In the genomic region with DNA sequence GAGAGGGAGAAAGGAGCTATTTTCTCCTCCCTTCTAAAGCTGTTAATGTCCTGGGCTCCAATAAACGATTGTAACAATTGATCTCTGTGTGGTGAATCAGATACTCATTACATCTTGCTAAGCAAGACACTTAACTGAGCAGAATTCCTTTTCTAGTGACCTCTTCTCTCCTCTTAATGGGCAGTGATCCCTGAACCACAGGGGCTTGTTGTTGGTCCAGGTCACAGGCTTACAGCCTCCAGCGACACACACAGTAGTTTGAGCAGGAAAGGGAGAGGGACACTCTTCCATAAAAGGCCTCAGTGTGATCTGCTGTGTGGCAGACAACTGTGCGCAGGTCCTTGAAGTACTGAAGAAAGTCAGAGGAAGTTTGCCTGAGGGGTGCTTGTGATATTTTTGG, we compare ENCODE assay signal across 17 cellular contexts. TPM values are rescaled to one million over a fixed set of nuclear protein-coding genes. Genes with fewer than 3 reads are reported as not detected.
DNase-seq lines count a peak whose midpoint lies in the region; FAIRE-seq and TF ChIP-seq lines count a peak whose summit lies in the region.
"Had no signal": no experiment of that assay in that cellular context is flagged by ENCODE, and none has a peak within 500 bp of the region (broad histone marks: within the 10 kb centered on the region; RNA-seq: fewer than 3 reads in every experiment).

No MANE protein-coding gene starts in this region.

- no peaks in the 10 kb centered on the region for H3K27me3 ChIP-seq in astrocyte (ENCODE audit: insufficient read depth, low read length)
- no peaks in the 10 kb centered on the region for H3K27me3 ChIP-seq in skeletal muscle satellite cell (ENCODE audit: control insufficient read depth, insufficient read depth, low read length)
- no peaks in the 10 kb centered on the region for H3K27me3 ChIP-seq in ascending aorta
- H3K27me3 ChIP-seq: testis had no signal

- no peaks in the 10 kb centered on the region for H4K20me1 ChIP-seq in astrocyte (ENCODE audit: insufficient read depth, low read length)
- H4K20me1 ChIP-seq: BLaER1 treated with 17β-estradiol and CSF1 and Interleukin-3, amounts not matched to agents 10 nM and 100 nM had no signal

- intact Hi-C loops in ascending aorta (cut with DNase I): no loop called here

- H3K79me2 ChIP-seq in astrocyte (ENCODE audit: insufficient read depth, low read length): no peaks in the 10 kb centered on the region

- peak overlapping the region; percentile 5 for H3K4me3 Mint-ChIP-seq in astrocyte (ENCODE audit: unreplicated experiment)
- H3K4me3 Mint-ChIP-seq: central memory CD8-positive, alpha-beta T cell; T-helper 1 cell treated with Interleukin-12 subunit alpha and Interleukin-12 subunit beta and Interleukin-4 antibody, amounts not matched to agents 30 μg/mL and 1 μg/mL, for 36 hours had no signal

- H3K36me3 ChIP-seq in astrocyte (ENCODE audit: insufficient read depth, low read length): no peaks in the 10 kb centered on the region
- no peaks in the 10 kb centered on the region for H3K36me3 ChIP-seq in skeletal muscle satellite cell (ENCODE audit: insufficient read depth, low read length)
- H3K36me3 ChIP-seq in ascending aorta: no peaks in the 10 kb centered on the region
- H3K36me3 ChIP-seq: BLaER1 treated with 17β-estradiol and CSF1 and Interleukin-3, amounts not matched to agents 10 nM and 100 nM had no signal

- no peaks in the 10 kb centered on the region for H3K9me3 Mint-ChIP-seq in astrocyte (ENCODE audit: unreplicated experiment)
- H3K9me3 Mint-ChIP-seq: central memory CD8-positive, alpha-beta T cell; T-helper 1 cell treated with Interleukin-12 subunit alpha and Interleukin-12 subunit beta and Interleukin-4 antibody, amounts not matched to agents 30 μg/mL and 1 μg/mL, for 36 hours had no signal

- TF ChIP-seq CTCF in astrocyte (IDR thresholded peaks at IDR 0.05; ENCODE audit: insufficient read depth, low read depth, low read length) (no peak), ascending aorta (IDR thresholded peaks at IDR 0.05) (no peak)

- H3K4me1 ChIP-seq in astrocyte (ENCODE audit: insufficient read depth, low read length): peaks cover 27% of the 10 kb centered on the region
- H3K4me1 ChIP-seq in skeletal muscle satellite cell (ENCODE audit: control insufficient read depth, insufficient read depth, low read length): peaks cover 30% of the 10 kb centered on the region
- H3K4me1 ChIP-seq in ascending aorta: no peaks in the 10 kb centered on the region

- no peak for FAIRE-seq in astrocyte (lab: Jason Lieb, UNC)

- H3K9ac ChIP-seq in astrocyte (ENCODE audit: low read length) (peak overlapping the region; percentile 7), skeletal muscle satellite cell (ENCODE audit: low read depth, low read length) (no peak overlapping the region)
- H3K9ac ChIP-seq: BLaER1 treated with 17β-estradiol and CSF1 and Interleukin-3, amounts not matched to agents 10 nM and 100 nM had no signal

- H3K4me3 ChIP-seq in astrocyte (ENCODE audit: insufficient read depth, low read depth, low read length): no peak overlapping the region
- no peak overlapping the region for H3K4me3 ChIP-seq in skeletal muscle satellite cell (ENCODE audit: low read length)
- H3K4me3 ChIP-seq in ascending aorta: no peak overlapping the region
- H3K4me3 ChIP-seq: BLaER1 treated with 17β-estradiol and CSF1 and Interleukin-3, amounts not matched to agents 10 nM and 100 nM; skin epidermis; testis had no signal

- H2AFZ ChIP-seq in astrocyte (ENCODE audit: low read depth, low read length): peak overlapping the region; percentile 48

- no peaks in the 10 kb centered on the region for H3K27me3 Mint-ChIP-seq in astrocyte (ENCODE audit: low read depth, unreplicated experiment)
- H3K27me3 Mint-ChIP-seq: central memory CD8-positive, alpha-beta T cell had no signal

- H3K27ac ChIP-seq in astrocyte (ENCODE audit: low read depth, low read length) (peak overlapping the region; percentile 17), ascending aorta (no peak overlapping the region)
- H3K27ac ChIP-seq: BLaER1 treated with 17β-estradiol and CSF1 and Interleukin-3, amounts not matched to agents 10 nM and 100 nM had no signal

- H3K4me2 ChIP-seq in astrocyte (ENCODE audit: low read length): peak overlapping the region; percentile 46
- peak overlapping the region; percentile 20 for H3K4me2 ChIP-seq in skeletal muscle satellite cell (ENCODE audit: low read length)
- H3K4me2 ChIP-seq: BLaER1 treated with 17β-estradiol and CSF1 and Interleukin-3, amounts not matched to agents 10 nM and 100 nM had no signal

- peak overlapping the region; percentile 78 for H3K27ac Mint-ChIP-seq in astrocyte (ENCODE audit: unreplicated experiment)
- H3K27ac Mint-ChIP-seq: T-helper 1 cell treated with Interleukin-12 subunit alpha and Interleukin-12 subunit beta and Interleukin-4 antibody, amounts not matched to agents 30 μg/mL and 1 μg/mL, for 36 hours had no signal

- DNase-seq in NCI-H748 (lab: John Stamatoyannopoulos, UW; ENCODE audit: unreplicated experiment) (peak; percentile 72), NCI-H748 treated with DMSO at 0.1 percent for 48 hours (lab: John Stamatoyannopoulos, UW) (no peak), astrocyte (ENCODE audit: low read depth) (no peak), left kidney (ENCODE audit: low read depth, low spot score) (peak; percentile 28), ascending aorta (ENCODE audit: low spot score in 2 of 2) (no peak), HT-29 (ENCODE audit: low spot score) (no peak), globus pallidus (ENCODE audit: low spot score) (no peak)
- DNase-seq: 8988T, DMS53, occipital lobe, RPMI8226, testis had no signal

- H3K36me3 Mint-ChIP-seq in astrocyte (ENCODE audit: low read depth, unreplicated experiment): no peaks in the 10 kb centered on the region

- H3K4me1 Mint-ChIP-seq in astrocyte (ENCODE audit: low read depth, unreplicated experiment): peaks cover 25% of the 10 kb centered on the region
- H3K4me1 Mint-ChIP-seq: central memory CD8-positive, alpha-beta T cell had no signal

- H3K9me3 ChIP-seq in astrocyte (ENCODE audit: insufficient read depth, low read depth, low read length) (no peaks in the 10 kb centered on the region), skeletal muscle satellite cell (replicated peaks; ENCODE audit: low read length) (no peaks in the 10 kb centered on the region), ascending aorta (no peaks in the 10 kb centered on the region)
- H3K9me3 ChIP-seq: testis had no signal

RNA-seq across cellular contexts. Expression of a gene that starts 58.5 kb away (rescaled TPM):
- total RNA-seq in astrocyte (65.7 and 80.2 TPM in 2 replicates), ascending aorta (20.0 TPM)
- 6.8 and 9.4 TPM in 2 replicates for total RNA-seq in skeletal muscle satellite cell (2012; rRNA removed)
- total RNA-seq in HT-29 (2014; rRNA removed; shearing (Covaris generic)): 39.2 and 40.2 TPM in 2 replicates

Comparison
In these comparisons a context has a peak if more than half of its experiments do, and no peak if none do; other contexts are left out.
1. DNase-seq: peak in NCI-H748 (single experiment) and left kidney (single experiment); none in NCI-H748 treated with DMSO at 0.1 percent for 48 hours (single experiment), astrocyte (single experiment), ascending aorta (0 of 2), HT-29 (single experiment) and globus pallidus (single experiment).